In the genomic region with DNA sequence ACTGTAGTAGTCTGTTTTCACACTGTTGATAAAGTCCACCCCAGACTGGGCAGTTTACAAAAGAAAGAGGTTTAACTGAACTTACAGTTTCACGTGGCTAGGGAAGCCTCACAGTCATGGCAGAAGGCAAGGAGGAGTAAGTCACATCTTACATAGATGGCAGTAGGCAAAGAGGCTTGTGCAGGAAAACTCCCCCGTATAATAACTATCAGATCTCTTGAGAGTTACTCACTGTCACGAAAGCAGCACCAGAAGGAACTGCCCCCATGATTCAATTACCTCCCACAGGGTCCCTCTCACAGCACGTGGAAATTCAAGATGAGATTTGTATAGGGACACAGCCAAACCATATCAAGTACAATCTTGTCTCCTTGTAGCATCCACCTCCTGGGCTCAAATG, we compare ENCODE assay signal across 17 cellular contexts. TPM values are rescaled to one million over a fixed set of nuclear protein-coding genes. Genes with fewer than 3 reads are reported as not detected.
DNase-seq lines count a peak whose midpoint lies in the region; ATAC-seq and TF ChIP-seq lines count a peak whose summit lies in the region.
"Had no signal": no experiment of that assay in that cellular context is flagged by ENCODE, and none has a peak within 500 bp of the region (broad histone marks: within the 10 kb centered on the region; RNA-seq: fewer than 3 reads in every experiment).

No MANE protein-coding gene starts in this region.

- H3K36me3 Mint-ChIP-seq in WTC11: peaks cover 39% of the 10 kb centered on the region
- peaks cover 20% of the 10 kb centered on the region for H3K36me3 Mint-ChIP-seq in effector memory CD8-positive, alpha-beta T cell (ENCODE audit: insufficient read depth)

- H3K9me3 ChIP-seq in gastrocnemius medialis (no peaks in the 10 kb centered on the region), breast epithelium (no peaks in the 10 kb centered on the region)
- H3K9me3 ChIP-seq: SJCRH30 had no signal

- POLR2A ChIA-PET in WTC11 (lab: Charles Lee): no interaction called here

- no peaks in the 10 kb centered on the region for H3K36me3 ChIP-seq in gastrocnemius medialis
- H3K36me3 ChIP-seq in breast epithelium: no peaks in the 10 kb centered on the region
- H3K36me3 ChIP-seq: SJCRH30 had no signal

- 0 out of 2 replicates have a peak overlapping the region, but pooled peaks have one; percentile 26 for H3K27ac Mint-ChIP-seq in WTC11
- peak overlapping the region; percentile 60 to 73 for H3K27ac Mint-ChIP-seq in effector memory CD8-positive, alpha-beta T cell

- intact Hi-C loops in gastrocnemius medialis (cut with DNase I; ENCODE audit: low total_unique reads) (no loop called here), breast epithelium (cut with DNase I; ENCODE audit: low total_unique reads) (no loop called here)

- no peak overlapping the region for H3K27ac ChIP-seq in gastrocnemius medialis
- H3K27ac ChIP-seq in breast epithelium: no peak overlapping the region
- H3K27ac ChIP-seq: KMS-11, SJCRH30 had no signal

- H3K4me1 Mint-ChIP-seq in WTC11: peaks cover 62% of the 10 kb centered on the region
- peaks cover 36 to 51% of the 10 kb centered on the region in 2 donors for H3K4me1 Mint-ChIP-seq in effector memory CD8-positive, alpha-beta T cell (ENCODE audit: low read depth in 2 of 2)

- no peak for ATAC-seq in WTC11
- no peak for ATAC-seq in effector memory CD8-positive, alpha-beta T cell (replicated peaks)
- ATAC-seq in gastrocnemius medialis: no peak
- ATAC-seq: HepG2 had no signal

- H3K27me3 ChIP-seq in gastrocnemius medialis (no peaks in the 10 kb centered on the region), breast epithelium (no peaks in the 10 kb centered on the region)
- H3K27me3 ChIP-seq: SJCRH30 had no signal

- 0 out of 2 replicates have a peak, but pooled peaks cover 3% of the 10 kb centered on the region for H3K27me3 Mint-ChIP-seq in WTC11 (ENCODE audit: low read depth)
- H3K27me3 Mint-ChIP-seq in effector memory CD8-positive, alpha-beta T cell: no peaks in the 10 kb centered on the region

- H3K4me1 ChIP-seq in gastrocnemius medialis: no peaks in the 10 kb centered on the region
- no peaks in the 10 kb centered on the region for H3K4me1 ChIP-seq in breast epithelium
- H3K4me1 ChIP-seq: SJCRH30 had no signal

- H3K4me3 ChIP-seq in gastrocnemius medialis: no peak overlapping the region
- no peak overlapping the region for H3K4me3 ChIP-seq in breast epithelium
- H3K4me3 ChIP-seq: SJCRH30 had no signal

- peaks cover 29% of the 10 kb centered on the region for H3K9me3 Mint-ChIP-seq in WTC11
- peaks cover 0 to 1% of the 10 kb centered on the region in 2 donors for H3K9me3 Mint-ChIP-seq in effector memory CD8-positive, alpha-beta T cell

- TF ChIP-seq CTCF in WTC11 (IDR thresholded peaks at IDR 0.05): no peak
- TF ChIP-seq CTCF in gastrocnemius medialis (IDR thresholded peaks at IDR 0.05 in 4 of 5, conservative IDR thresholded peaks at IDR 0.05 in 1 of 5): no peak
- TF ChIP-seq CTCF in breast epithelium (IDR thresholded peaks at IDR 0.05): no peak

- peak; percentile 7 for DNase-seq in stimulated activated naive CD4-positive, alpha-beta T cell treated with Interleukin-2 at 50 U/mL for 16 hours (lab: John Stamatoyannopoulos, UW)
- DNase-seq in stimulated activated naive CD4-positive, alpha-beta T cell (lab: John Stamatoyannopoulos, UW): no peak
- no peak for DNase-seq in WTC11 (ENCODE audit: low spot score)
- DNase-seq in effector memory CD8-positive, alpha-beta T cell: no peak
- no peak for DNase-seq in gastrocnemius medialis
- no peak for DNase-seq in NCI-H146 treated with DMSO at 0.1 percent for 48 hours (lab: John Stamatoyannopoulos, UW; ENCODE audit: unreplicated experiment)
- no peak for DNase-seq in breast epithelium (ENCODE audit: low spot score in 2 of 2)
- no peak for DNase-seq in stimulated activated CD4-positive, alpha-beta T cell treated with anti-CD3 and anti-CD28 coated beads, Interleukin-4, amount 100 ng/mL, for 4 hours
- DNase-seq: DND-41, GF-D8, GOT3, NCI-H1436, NCI-H2081 treated with DMSO at 0.1 percent for 48 hours, NCI-H524 treated with DMSO at 0.1 percent for 48 hours, SJCRH30 had no signal

- CTCF ChIA-PET in WTC11 (lab: Charles Lee): no interaction called here

- TF ChIP-seq POLR2A in gastrocnemius medialis (IDR thresholded peaks at IDR 0.05): no peak
- TF ChIP-seq POLR2A in breast epithelium (IDR thresholded peaks at IDR 0.05): no peak

- no peak overlapping the region for H3K4me3 Mint-ChIP-seq in WTC11
- peak overlapping the region; percentile 22 to 43 for H3K4me3 Mint-ChIP-seq in effector memory CD8-positive, alpha-beta T cell

- in situ Hi-C loops in gastrocnemius medialis (cut with MboI; ENCODE audit: low sequenced_read_pairs in 4 of 4): no loop called here

TF ChIP-seq in WTC11, 78 proteins besides CTCF, POLR2A, EP300 and RAD21:
- TF ChIP-seq, protein P1, sequence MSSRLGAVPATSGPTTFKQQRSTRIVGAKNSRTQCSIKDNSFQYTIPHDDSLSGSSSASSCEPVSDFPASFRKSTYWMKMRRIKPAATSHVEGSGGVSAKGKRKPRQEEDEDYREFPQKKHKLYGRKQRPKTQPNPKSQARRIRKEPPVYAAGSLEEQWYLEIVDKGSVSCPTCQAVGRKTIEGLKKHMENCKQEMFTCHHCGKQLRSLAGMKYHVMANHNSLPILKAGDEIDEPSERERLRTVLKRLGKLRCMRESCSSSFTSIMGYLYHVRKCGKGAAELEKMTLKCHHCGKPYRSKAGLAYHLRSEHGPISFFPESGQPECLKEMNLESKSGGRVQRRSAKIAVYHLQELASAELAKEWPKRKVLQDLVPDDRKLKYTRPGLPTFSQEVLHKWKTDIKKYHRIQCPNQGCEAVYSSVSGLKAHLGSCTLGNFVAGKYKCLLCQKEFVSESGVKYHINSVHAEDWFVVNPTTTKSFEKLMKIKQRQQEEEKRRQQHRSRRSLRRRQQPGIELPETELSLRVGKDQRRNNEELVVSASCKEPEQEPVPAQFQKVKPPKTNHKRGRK (CRISPR knock-in tag; IDR thresholded peaks at IDR 0.05; ENCODE audit: borderline replicate concordance): no peak
- TF ChIP-seq, protein P2, sequence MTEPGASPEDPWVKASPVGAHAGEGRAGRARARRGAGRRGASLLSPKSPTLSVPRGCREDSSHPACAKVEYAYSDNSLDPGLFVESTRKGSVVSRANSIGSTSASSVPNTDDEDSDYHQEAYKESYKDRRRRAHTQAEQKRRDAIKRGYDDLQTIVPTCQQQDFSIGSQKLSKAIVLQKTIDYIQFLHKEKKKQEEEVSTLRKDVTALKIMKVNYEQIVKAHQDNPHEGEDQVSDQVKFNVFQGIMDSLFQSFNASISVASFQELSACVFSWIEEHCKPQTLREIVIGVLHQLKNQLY (CRISPR knock-in tag; IDR thresholded peaks at IDR 0.05): no peak
- TF ChIP-seq SMAD4 (CRISPR knock-in tag; IDR thresholded peaks at IDR 0.05): no peak
- TF ChIP-seq, protein P3, sequence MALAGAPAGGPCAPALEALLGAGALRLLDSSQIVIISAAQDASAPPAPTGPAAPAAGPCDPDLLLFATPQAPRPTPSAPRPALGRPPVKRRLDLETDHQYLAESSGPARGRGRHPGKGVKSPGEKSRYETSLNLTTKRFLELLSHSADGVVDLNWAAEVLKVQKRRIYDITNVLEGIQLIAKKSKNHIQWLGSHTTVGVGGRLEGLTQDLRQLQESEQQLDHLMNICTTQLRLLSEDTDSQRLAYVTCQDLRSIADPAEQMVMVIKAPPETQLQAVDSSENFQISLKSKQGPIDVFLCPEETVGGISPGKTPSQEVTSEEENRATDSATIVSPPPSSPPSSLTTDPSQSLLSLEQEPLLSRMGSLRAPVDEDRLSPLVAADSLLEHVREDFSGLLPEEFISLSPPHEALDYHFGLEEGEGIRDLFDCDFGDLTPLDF (CRISPR knock-in tag; IDR thresholded peaks at IDR 0.05): no peak
- no peak for TF ChIP-seq NFE2L1 (CRISPR knock-in tag; IDR thresholded peaks at IDR 0.05)
- TF ChIP-seq NFYB (CRISPR knock-in tag; conservative IDR thresholded peaks at IDR 0.05; ENCODE audit: low read depth): no peak
- no peak for TF ChIP-seq CREM (CRISPR knock-in tag; IDR thresholded peaks at IDR 0.05)
- TF ChIP-seq, protein P4, sequence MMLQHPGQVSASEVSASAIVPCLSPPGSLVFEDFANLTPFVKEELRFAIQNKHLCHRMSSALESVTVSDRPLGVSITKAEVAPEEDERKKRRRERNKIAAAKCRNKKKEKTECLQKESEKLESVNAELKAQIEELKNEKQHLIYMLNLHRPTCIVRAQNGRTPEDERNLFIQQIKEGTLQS (CRISPR knock-in tag; conservative IDR thresholded peaks at IDR 0.05): no peak
- TF ChIP-seq RELA (CRISPR knock-in tag; IDR thresholded peaks at IDR 0.05; ENCODE audit: borderline replicate concordance): no peak
- TF ChIP-seq MYBL2 (CRISPR knock-in tag; IDR thresholded peaks at IDR 0.05): no peak
- no peak for TF ChIP-seq FOXK1 (CRISPR knock-in tag; IDR thresholded peaks at IDR 0.05)

RNA-seq across cellular contexts. Expression of a gene that starts 21.1 kb away (rescaled TPM):
- total RNA-seq in WTC11 (2021) (23.2 to 28.5 TPM (median 28.2 TPM) in 3 replicates), gastrocnemius medialis (1 to 10 TPM; 1.0 to 1.9 (median 1.5) TPM), breast epithelium (10 to 100 TPM; 24.3 to 41.7 (median 26.2) TPM)
